1 cellular context compared by ENCODE assay signal in the genomic region with DNA sequence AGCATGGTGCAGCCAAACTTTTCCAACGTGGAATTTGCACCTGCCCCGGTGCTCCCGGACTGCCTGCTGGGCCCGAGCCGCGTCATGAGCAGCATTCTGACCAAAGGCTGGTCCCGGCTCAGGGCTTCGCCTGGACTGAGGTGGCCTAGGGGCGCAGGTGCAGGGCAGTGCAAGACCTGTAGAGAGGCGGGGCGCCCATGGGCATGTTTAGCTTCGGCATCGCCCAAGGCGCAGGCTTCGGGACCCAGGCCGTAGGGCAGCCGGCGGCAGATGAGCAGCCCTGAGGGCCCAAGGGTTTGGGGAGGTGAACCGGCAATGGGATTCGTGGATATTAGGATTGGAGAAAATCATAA.
TF ChIP-seq lines count a peak whose summit lies in the region.

No MANE protein-coding gene starts in this region.

TF ChIP-seq in GM23338, 12 proteins besides CTCF, POLR2A, EP300 and RAD21:
- TF ChIP-seq ZNF462 (CRISPR knock-in tag; IDR thresholded peaks at IDR 0.05) (no peak), EZH2phosphoT487 (IDR thresholded peaks at IDR 0.05; ENCODE audit: unreplicated experiment) (no peak), EZH2 (IDR thresholded peaks at IDR 0.05; ENCODE audit: low read depth, unreplicated experiment) (no peak), ZNF114 (CRISPR knock-in tag; IDR thresholded peaks at IDR 0.05) (no peak), JUNB (IDR thresholded peaks at IDR 0.05; ENCODE audit: unreplicated experiment) (no peak), STAT1 (IDR thresholded peaks at IDR 0.05; ENCODE audit: unreplicated experiment) (no peak), CREB1 (CRISPR knock-in tag; IDR thresholded peaks at IDR 0.05; ENCODE audit: low read depth) (no peak), POLR2AphosphoS5 (IDR thresholded peaks at IDR 0.05; ENCODE audit: low read depth) (no peak), ETS1 (IDR thresholded peaks at IDR 0.05) (no peak), NANOG (IDR thresholded peaks at IDR 0.05; ENCODE audit: borderline replicate concordance) (no peak), ZNF331 (CRISPR knock-in tag; IDR thresholded peaks at IDR 0.05; ENCODE audit: low read depth) (no peak)
- TF ChIP-seq, protein P1, sequence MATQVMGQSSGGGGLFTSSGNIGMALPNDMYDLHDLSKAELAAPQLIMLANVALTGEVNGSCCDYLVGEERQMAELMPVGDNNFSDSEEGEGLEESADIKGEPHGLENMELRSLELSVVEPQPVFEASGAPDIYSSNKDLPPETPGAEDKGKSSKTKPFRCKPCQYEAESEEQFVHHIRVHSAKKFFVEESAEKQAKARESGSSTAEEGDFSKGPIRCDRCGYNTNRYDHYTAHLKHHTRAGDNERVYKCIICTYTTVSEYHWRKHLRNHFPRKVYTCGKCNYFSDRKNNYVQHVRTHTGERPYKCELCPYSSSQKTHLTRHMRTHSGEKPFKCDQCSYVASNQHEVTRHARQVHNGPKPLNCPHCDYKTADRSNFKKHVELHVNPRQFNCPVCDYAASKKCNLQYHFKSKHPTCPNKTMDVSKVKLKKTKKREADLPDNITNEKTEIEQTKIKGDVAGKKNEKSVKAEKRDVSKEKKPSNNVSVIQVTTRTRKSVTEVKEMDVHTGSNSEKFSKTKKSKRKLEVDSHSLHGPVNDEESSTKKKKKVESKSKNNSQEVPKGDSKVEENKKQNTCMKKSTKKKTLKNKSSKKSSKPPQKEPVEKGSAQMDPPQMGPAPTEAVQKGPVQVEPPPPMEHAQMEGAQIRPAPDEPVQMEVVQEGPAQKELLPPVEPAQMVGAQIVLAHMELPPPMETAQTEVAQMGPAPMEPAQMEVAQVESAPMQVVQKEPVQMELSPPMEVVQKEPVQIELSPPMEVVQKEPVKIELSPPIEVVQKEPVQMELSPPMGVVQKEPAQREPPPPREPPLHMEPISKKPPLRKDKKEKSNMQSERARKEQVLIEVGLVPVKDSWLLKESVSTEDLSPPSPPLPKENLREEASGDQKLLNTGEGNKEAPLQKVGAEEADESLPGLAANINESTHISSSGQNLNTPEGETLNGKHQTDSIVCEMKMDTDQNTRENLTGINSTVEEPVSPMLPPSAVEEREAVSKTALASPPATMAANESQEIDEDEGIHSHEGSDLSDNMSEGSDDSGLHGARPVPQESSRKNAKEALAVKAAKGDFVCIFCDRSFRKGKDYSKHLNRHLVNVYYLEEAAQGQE (IDR thresholded peaks at IDR 0.05; ENCODE audit: unreplicated experiment), result no peak
